In the genomic region with DNA sequence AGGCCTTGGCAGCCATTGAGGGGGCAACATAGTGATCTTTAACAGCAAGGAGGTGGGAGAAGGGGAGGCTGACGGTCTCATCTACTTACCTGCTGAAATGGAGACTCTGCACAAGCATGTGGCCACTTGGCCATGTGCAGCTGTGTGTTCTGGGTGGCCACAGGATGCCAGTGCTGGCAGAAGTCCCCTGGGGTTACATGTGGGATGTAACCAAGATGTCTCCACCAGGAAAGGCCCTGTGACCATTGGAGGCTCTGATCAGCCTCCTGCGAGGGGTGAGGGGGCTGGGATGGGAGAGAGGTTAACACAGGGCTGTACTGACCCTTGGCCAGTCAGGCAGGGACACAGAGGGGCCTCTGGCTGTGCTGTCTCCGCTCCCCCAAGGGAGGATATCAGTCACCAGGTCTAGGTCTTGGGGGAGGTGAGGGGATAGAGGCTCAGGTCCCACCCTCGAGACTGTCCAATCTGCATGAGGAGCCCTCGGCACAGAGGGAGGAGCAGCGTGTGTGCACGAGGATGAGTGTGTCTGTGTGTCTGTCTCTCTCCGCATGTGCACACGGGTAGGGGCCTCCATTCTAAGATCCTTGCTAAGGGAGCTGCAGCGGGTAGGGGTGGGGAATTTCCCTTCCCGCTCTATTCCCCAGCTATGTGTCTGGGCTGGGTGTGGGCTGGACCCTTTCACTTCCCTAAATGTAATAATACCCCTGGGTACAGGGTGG, we compare ENCODE assay signal across 8 cellular contexts. TPM values are rescaled to one million over a fixed set of nuclear protein-coding genes. Genes with fewer than 3 reads are reported as not detected.
DNase-seq lines count a peak whose midpoint lies in the region; ATAC-seq and TF ChIP-seq lines count a peak whose summit lies in the region.

No MANE protein-coding gene starts in this region.

- H3K36me3 Mint-ChIP-seq in neural progenitor cell, result no peaks in the 10 kb centered on the region

- no peaks in the 10 kb centered on the region for H3K9me3 Mint-ChIP-seq in neural progenitor cell

- DNase-seq in KBM-7 (peak; percentile 50), neural progenitor cell (ENCODE audit: low spot score) (no peak), glomerular visceral epithelial cell (ENCODE audit: extremely low spot score) (no peak), suprapubic skin (ENCODE audit: low spot score in 2 of 2) (no peak)
- DNase-seq in activated CD4-positive, alpha-beta T cell treated with anti-CD3 and anti-CD28 coated beads, Interleukin-2, amount 50 U/mL, for 48 hours, result no peak
- no peak for DNase-seq in stimulated activated CD4-positive, alpha-beta T cell treated with anti-CD3 and anti-CD28 coated beads, Interleukin-2, amount 100 ng/mL, for 24 hours

- H3K4me1 ChIP-seq in neural progenitor cell (peaks cover 6% of the 10 kb centered on the region), suprapubic skin (no peaks in the 10 kb centered on the region)

- H3K4me3 Mint-ChIP-seq in neural progenitor cell, result no peak overlapping the region

- no peak for TF ChIP-seq EP300 in suprapubic skin (IDR thresholded peaks at IDR 0.05)

- TF ChIP-seq CTCF in neural progenitor cell (IDR thresholded peaks at IDR 0.05), result no peak
- no peak for TF ChIP-seq CTCF in suprapubic skin (IDR thresholded peaks at IDR 0.05)

- peaks cover 4% of the 10 kb centered on the region for H3K27me3 Mint-ChIP-seq in neural progenitor cell (ENCODE audit: insufficient read depth, low read depth)

- no peak overlapping the region for H3K4me2 ChIP-seq in neural progenitor cell

- H3K9me3 ChIP-seq in neural progenitor cell (ENCODE audit: low read depth) (no peaks in the 10 kb centered on the region), suprapubic skin (no peaks in the 10 kb centered on the region)

- ATAC-seq in GM18868 (IDR thresholded peaks at IDR 0.05; ENCODE audit: unreplicated experiment), result peak; percentile 98
- peak; percentile 89 for ATAC-seq in HG02571 (IDR thresholded peaks at IDR 0.05; ENCODE audit: unreplicated experiment)

- H2AFZ ChIP-seq in neural progenitor cell (replicated peaks), result no peak overlapping the region

- peaks cover 12% of the 10 kb centered on the region for H3K4me1 Mint-ChIP-seq in neural progenitor cell

- H3K27me3 ChIP-seq in neural progenitor cell (no peaks in the 10 kb centered on the region), suprapubic skin (no peaks in the 10 kb centered on the region)

- peak overlapping the region; percentile 19 for H3K9ac ChIP-seq in neural progenitor cell

- H3K27ac Mint-ChIP-seq in neural progenitor cell, result no peak overlapping the region

- H3K27ac ChIP-seq in neural progenitor cell (no peak overlapping the region), suprapubic skin (no peak overlapping the region)

- no peaks in the 10 kb centered on the region for H3K36me3 ChIP-seq in neural progenitor cell
- peaks cover 75% of the 10 kb centered on the region for H3K36me3 ChIP-seq in suprapubic skin

- H3K4me3 ChIP-seq in neural progenitor cell (no peak overlapping the region), suprapubic skin (no peak overlapping the region)

- WGBS in suprapubic skin, result 79% methylated on average over 9 of the region's 11 CpGs

- in situ Hi-C loops in KBM-7 (cut with MboI; ENCODE audit: low pct_unique_long_range_greater_than_20kb, low sequenced_read_pairs), result no loop called here

- no peaks in the 10 kb centered on the region for H3K79me2 ChIP-seq in neural progenitor cell (ENCODE audit: low read depth)

- H3F3A ChIP-seq in neural progenitor cell (ENCODE audit: low read depth), result no peaks in the 10 kb centered on the region

- TF ChIP-seq POLR2A in suprapubic skin (IDR thresholded peaks at IDR 0.05), result no peak

- H4K20me1 ChIP-seq in neural progenitor cell (ENCODE audit: low read depth), result no peaks in the 10 kb centered on the region

RNA-seq across cellular contexts. Expression of gene PRKCD, which starts 19.5 kb away (rescaled TPM):
- total RNA-seq in neural progenitor cell (ENCODE audit: low replicate concordance), result 4.9 and 8.9 TPM in 2 replicates
- total RNA-seq in suprapubic skin, result 10 to 100 TPM; 27.9 to 31.3 (median 29.3) TPM

RNA-seq across cellular contexts. Expression of gene RFT1, which starts 50.2 kb away (rescaled TPM):
- total RNA-seq in neural progenitor cell (ENCODE audit: low replicate concordance), result 17.0 and 17.2 TPM in 2 replicates
- 10 to 100 TPM in 2 of 4 donors, 1 to 10 TPM in 2; 8.3 to 19.7 (median 10.2) TPM for total RNA-seq in suprapubic skin
